In the genomic region with DNA sequence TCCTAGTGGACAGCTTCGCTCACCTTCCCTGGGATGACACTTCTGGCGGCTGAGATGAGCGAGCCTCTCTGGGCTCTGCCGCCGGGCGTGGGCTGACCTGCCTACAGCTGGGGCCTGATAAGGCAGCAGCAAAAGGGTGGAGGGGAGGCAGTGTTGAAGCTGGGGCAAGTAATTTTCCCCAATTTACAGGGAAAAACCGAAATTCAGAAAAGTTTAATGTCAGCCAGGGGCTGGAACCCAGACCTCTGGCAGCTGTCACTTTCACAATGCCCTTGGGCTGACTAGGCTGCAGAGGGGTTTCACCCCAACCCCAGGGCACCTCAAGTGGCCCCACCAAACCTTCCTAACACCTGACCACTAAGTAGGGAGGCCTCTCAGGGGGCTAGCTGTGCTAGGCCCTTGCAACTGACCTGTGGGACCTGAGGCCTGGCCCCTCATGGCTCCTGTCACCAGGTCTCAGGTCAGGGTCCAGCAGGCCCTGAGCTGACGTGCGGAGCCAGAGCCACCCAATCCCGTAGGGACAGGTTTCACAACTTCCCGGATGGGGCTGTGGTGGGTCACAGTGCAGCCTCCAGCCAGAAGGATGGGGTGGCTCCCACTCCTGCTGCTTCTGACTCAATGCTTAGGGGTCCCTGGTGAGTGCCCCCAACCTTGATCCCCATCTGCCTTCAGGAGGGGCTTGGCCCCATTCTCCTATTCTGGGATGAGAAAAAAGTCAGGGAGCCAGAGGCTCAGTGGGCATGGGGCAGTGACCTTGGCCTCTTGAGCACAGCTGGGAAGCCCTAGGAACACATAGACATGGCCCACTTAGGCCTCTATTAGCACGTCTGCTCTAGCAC, we compare ENCODE assay signal across 8 cellular contexts. TPM values are rescaled to one million over a fixed set of nuclear protein-coding genes. Genes with fewer than 3 reads are reported as not detected.
DNase-seq lines count a peak whose midpoint lies in the region; ATAC-seq and TF ChIP-seq lines count a peak whose summit lies in the region.
"Not testable (repeated sequence)": the region's sequence is repeated elsewhere in the genome, so short reads cannot be mapped to it uniquely, and the experiment has no call there.

No MANE protein-coding gene starts in this region.

- peak overlapping the region; percentile 73 for H3K9ac ChIP-seq in iPS-18a (ENCODE audit: low read length)

- WGBS in ectodermal cell, 2 experiments = 68 to 69% methylated on average over 8 to 12 of the region's 12 CpGs
- WGBS in ovary, 3 donors = 43 to 64% (median 45%) methylated on average over 12 of the region's 12 CpGs

- not testable (repeated sequence) for TF ChIP-seq CTCF in GM10266 (IDR thresholded peaks at IDR 0.05; ENCODE audit: control insufficient read depth, insufficient read depth, low read depth, missing control alignments); ovary (IDR thresholded peaks at IDR 0.05); type B pancreatic cell (conservative IDR thresholded peaks at IDR 0.05)

- intact Hi-C loops in ovary (cut with DNase I) = not testable (repeated sequence)

- H3K4me1 ChIP-seq in ectodermal cell (ENCODE audit: control insufficient read depth, insufficient read depth, low read length); iPS-18a (ENCODE audit: control insufficient read depth, low read depth, low read length): not testable (repeated sequence)
- peaks cover 12% of the 10 kb centered on the region for H3K4me1 ChIP-seq in ovary (ENCODE audit: insufficient read depth)

- not testable (repeated sequence) for H3K9me3 ChIP-seq in MG63; ectodermal cell (ENCODE audit: control insufficient read depth, low read length); iPS-18a (ENCODE audit: control insufficient read depth, low read depth, low read length); ovary

- H3K27me3 Mint-ChIP-seq in type B pancreatic cell = not testable (repeated sequence)

- not testable (repeated sequence) for H3K36me3 Mint-ChIP-seq in type B pancreatic cell

- not testable (repeated sequence) for H3K9me3 Mint-ChIP-seq in type B pancreatic cell

- H3K4me1 Mint-ChIP-seq in type B pancreatic cell (ENCODE audit: unreplicated experiment) = not testable (repeated sequence)

- not testable (repeated sequence) for TF ChIP-seq EP300 in ovary (IDR thresholded peaks at IDR 0.05)

- H3K36me3 ChIP-seq in MG63; ectodermal cell (ENCODE audit: control insufficient read depth, insufficient read depth, low read length); iPS-18a (ENCODE audit: control insufficient read depth, low read depth, low read length); ovary: not testable (repeated sequence)

- H3K4me3 ChIP-seq in MG63 (peak overlapping the region; percentile 81), ectodermal cell (ENCODE audit: insufficient read depth, low read depth, low read length) (peak overlapping the region; percentile 82), iPS-18a (ENCODE audit: low read length) (peak overlapping the region; percentile 84), ovary (peak overlapping the region; percentile 53)

- H3K27ac ChIP-seq in ectodermal cell (ENCODE audit: insufficient read depth, low read depth, low read length, poor library complexity, severe bottlenecking); iPS-18a (ENCODE audit: low read length): not testable (repeated sequence)
- peak overlapping the region; percentile 15 to 61 for H3K27ac ChIP-seq in ovary

- not testable (repeated sequence) for H3K27me3 ChIP-seq in MG63, ovary
- peaks cover 30% of the 10 kb centered on the region for H3K27me3 ChIP-seq in ectodermal cell (ENCODE audit: control insufficient read depth, insufficient read depth, low read length, poor library complexity, severe bottlenecking)
- H3K27me3 ChIP-seq in iPS-18a (ENCODE audit: control insufficient read depth, insufficient read depth, low read length) = peaks cover 21% of the 10 kb centered on the region

- peak; percentile 13 for ATAC-seq in HG02623 (IDR thresholded peaks at IDR 0.05; ENCODE audit: unreplicated experiment)

- H3K4me3 Mint-ChIP-seq in type B pancreatic cell = not testable (repeated sequence)

- not testable (repeated sequence) for H3K27ac Mint-ChIP-seq in type B pancreatic cell

- TF ChIP-seq POLR2A in ovary (IDR thresholded peaks at IDR 0.05) = not testable (repeated sequence)

- DNase-seq in GM10266 (ENCODE audit: extremely low spot score) (peak; percentile 46), ovary (peak; percentile 28 to 60 (median 53)), type B pancreatic cell (ENCODE audit: extremely low spot score, unreplicated experiment) (peak; percentile 78)
- DNase-seq in MG63 = not testable (repeated sequence)
- DNase-seq in activated CD8-positive, alpha-beta memory T cell treated with anti-CD3 and anti-CD28 coated beads, Interleukin-2, amount 50 U/mL, for 48 hours = peak; percentile 81

RNA-seq across cellular contexts. Expression of gene RNU1-3, which starts 21.5 kb away (rescaled TPM):
- total RNA-seq in MG63 (2014; rRNA removed; shearing (Covaris generic); ENCODE audit: low replicate concordance) = not detected in 2 replicates
- 2,448 TPM for polyA plus RNA-seq in ectodermal cell (2013, experiment 1 of 4)
- 3,281 TPM for polyA plus RNA-seq in ectodermal cell (2013, experiment 2 of 4)
- 16,052 TPM for polyA plus RNA-seq in ectodermal cell (2013, experiment 3 of 4)
- polyA plus RNA-seq in ectodermal cell (2013, experiment 4 of 4) = 9,026 TPM
- total RNA-seq in ovary (1,000 to 10,000 TPM in 5 of 7 donors, under 1 TPM in 2; under 0.01 to 7,521 (median 3,807) TPM), type B pancreatic cell (ENCODE audit: low replicate concordance) (2,993 and 3,564 TPM in 2 replicates)
- not detected for polyA plus RNA-seq in ovary

RNA-seq across cellular contexts. Expression of gene NBPF1, which starts 31.9 kb away (rescaled TPM):
- total RNA-seq in MG63 (2014; rRNA removed; shearing (Covaris generic); ENCODE audit: low replicate concordance) = 8.1 and 9.2 TPM in 2 replicates
- 33.5 TPM for polyA plus RNA-seq in ectodermal cell (2013, experiment 1 of 4)
- polyA plus RNA-seq in ectodermal cell (2013, experiment 2 of 4) = 38.9 TPM
- polyA plus RNA-seq in ectodermal cell (2013, experiment 3 of 4) = 31.8 TPM
- 36.2 TPM for polyA plus RNA-seq in ectodermal cell (2013, experiment 4 of 4)
- total RNA-seq in ovary = 100 to 1,000 TPM in 1 of 7 donors, 10 to 100 TPM in 6; 30.4 to 111 (median 55.9) TPM
- polyA plus RNA-seq in ovary = 10 to 100 TPM; 14.7 to 78.8 TPM
- total RNA-seq in type B pancreatic cell (ENCODE audit: low replicate concordance) = 39.1 and 97.5 TPM in 2 replicates
